In the genomic region with DNA sequence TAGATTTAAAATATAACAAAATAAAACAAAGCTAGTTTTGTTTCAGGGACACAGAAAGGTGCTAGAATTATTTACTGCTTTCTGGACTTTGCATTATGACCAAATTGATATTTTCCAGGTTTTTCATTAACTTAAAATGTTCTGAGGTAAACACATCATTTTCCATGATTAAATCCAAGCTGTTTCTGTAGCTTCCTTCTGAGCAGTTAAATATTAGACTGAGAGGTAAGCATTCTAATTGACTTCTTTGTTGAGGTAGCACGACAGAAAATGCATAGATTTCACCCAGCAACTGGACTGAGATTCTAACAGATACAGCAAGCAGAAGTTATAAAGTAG, we compare ENCODE assay signal across 19 cellular contexts.
A peak's percentile ranks its signal among the peaks of the same experiment; 100 is the strongest.
DNase-seq lines count a peak whose midpoint lies in the region; FAIRE-seq and TF ChIP-seq lines count a peak whose summit lies in the region.
"Had no signal": no experiment of that assay in that cellular context is flagged by ENCODE, and none has a peak within 500 bp of the region (broad histone marks: within the 10 kb centered on the region; RNA-seq: fewer than 3 reads in every experiment).

No MANE protein-coding gene starts in this region.

- H3K36me3 Mint-ChIP-seq in Calu3 (ENCODE audit: insufficient read depth, unreplicated experiment) (peaks cover 4% of the 10 kb centered on the region), progenitor cell of endocrine pancreas (ENCODE audit: insufficient read depth) (no peaks in the 10 kb centered on the region)
- H3K36me3 Mint-ChIP-seq: CD4-positive, CD25-positive, alpha-beta regulatory T cell; CD8-positive, alpha-beta T cell had no signal

- H3K9ac ChIP-seq in liver (ENCODE audit: low read depth in 1 of 2, low read length in 2 of 2): peak overlapping the region; percentile 6 to 88
- H3K9ac ChIP-seq in colonic mucosa (ENCODE audit: low read depth in 2 of 2, low read length in 2 of 2): no peak overlapping the region

- H3K4me3 Mint-ChIP-seq in Calu3 (ENCODE audit: low read depth, unreplicated experiment) (no peak overlapping the region), progenitor cell of endocrine pancreas (ENCODE audit: low read depth) (no peak overlapping the region)
- H3K4me3 Mint-ChIP-seq: CD4-positive, CD25-positive, alpha-beta regulatory T cell; CD8-positive, alpha-beta T cell; GM23338; H9 had no signal

- CTCF ChIA-PET in Calu3 (lab: Charles Lee): interaction anchor here (0.7 to 1.4 kb wide), 3 partner anchors 11 to 194 kb away, joined by 3 to 4 read pairs (median 3); no protein-coding TSS in a partner anchor

- WGBS in liver: 25% methylated on average over 1 of the region's 1 CpG

- intact Hi-C loops in Calu3 (cut with micrococcal nuclease; ENCODE audit: unreplicated experiment): loop anchor here (10.0 kb wide), 1 partner anchor 476 kb away; no protein-coding TSS in a partner anchor
- intact Hi-C loops in colonic mucosa (cut with DNase I): no loop called here

- H3K4me1 Mint-ChIP-seq in Calu3 (ENCODE audit: low read depth, unreplicated experiment) (peaks cover 46% of the 10 kb centered on the region), progenitor cell of endocrine pancreas (ENCODE audit: low read depth) (peaks cover 11% of the 10 kb centered on the region)
- H3K4me1 Mint-ChIP-seq: CD4-positive, CD25-positive, alpha-beta regulatory T cell had no signal

- H3K27me3 Mint-ChIP-seq in Calu3 (ENCODE audit: unreplicated experiment) (no peaks in the 10 kb centered on the region), progenitor cell of endocrine pancreas (no peaks in the 10 kb centered on the region)
- H3K27me3 Mint-ChIP-seq: CD4-positive, CD25-positive, alpha-beta regulatory T cell had no signal

- H3K9me3 Mint-ChIP-seq in Calu3 (ENCODE audit: low read depth, unreplicated experiment) (peaks cover 6% of the 10 kb centered on the region), progenitor cell of endocrine pancreas (ENCODE audit: low read depth) (no peaks in the 10 kb centered on the region)
- H3K9me3 Mint-ChIP-seq: CD8-positive, alpha-beta T cell; GM23338; H9 had no signal

- H3K27me3 ChIP-seq in liver (ENCODE audit: control insufficient read depth in 4 of 4, insufficient read depth in 4 of 4, low read length in 3 of 4): no peaks in the 10 kb centered on the region
- no peaks in the 10 kb centered on the region for H3K27me3 ChIP-seq in colonic mucosa

- no peaks in the 10 kb centered on the region for H3K36me3 ChIP-seq in liver (ENCODE audit: control insufficient read depth in 4 of 4, insufficient read depth in 3 of 4, low read depth in 1 of 4, low read length in 3 of 4)
- H3K36me3 ChIP-seq in colonic mucosa: no peaks in the 10 kb centered on the region

- H3K4me1 ChIP-seq in liver (ENCODE audit: control insufficient read depth in 4 of 4, insufficient read depth in 4 of 4, low read length in 3 of 4) (peaks cover 7 to 20% (median 7%) of the 10 kb centered on the region in 4 donors), colonic mucosa (no peaks in the 10 kb centered on the region)

- H3K4me3 ChIP-seq in liver (ENCODE audit: low read depth in 1 of 3, low read length in 3 of 3): no peak overlapping the region
- no peak overlapping the region for H3K4me3 ChIP-seq in colonic mucosa
- H3K4me3 ChIP-seq: GM12878, GM23338 had no signal

- no peak for FAIRE-seq in GM19239 (lab: Jason Lieb, UNC)
- FAIRE-seq: D721Med, GM12878 had no signal

- peak overlapping the region; percentile 64 for H3K27ac Mint-ChIP-seq in Calu3 (ENCODE audit: unreplicated experiment)
- peak overlapping the region; percentile 81 for H3K27ac Mint-ChIP-seq in progenitor cell of endocrine pancreas
- H3K27ac Mint-ChIP-seq: CD4-positive, CD25-positive, alpha-beta regulatory T cell; CD8-positive, alpha-beta T cell; GM23338; H9 had no signal

- DNase-seq in Calu3 (no peak), left kidney (ENCODE audit: low read depth, low spot score) (peak; percentile 18), progenitor cell of endocrine pancreas (ENCODE audit: low spot score, unreplicated experiment) (no peak), GM19239 (ENCODE audit: insufficient read length, low spot score) (no peak), colonic mucosa (no peak), NCI-H2081 (lab: John Stamatoyannopoulos, UW) (no peak)
- DNase-seq in NK-92 treated with Interleukin-12 subunit alpha and Interleukin-12 subunit beta, amount 100 ng/mL, for 24 hours (lab: John Stamatoyannopoulos, UW): no peak
- DNase-seq: 8988T; Caco-2; CD4-positive, CD25-positive, alpha-beta regulatory T cell; CD8-positive, alpha-beta T cell; DMS 273 treated with DMSO at 0.1 percent for 48 hours; EL; GDM1; H9 had no signal

- TF ChIP-seq RAD21 in liver (IDR thresholded peaks at IDR 0.05): peak; percentile 14 to 34

- H3K27ac ChIP-seq in liver (ENCODE audit: low read depth in 1 of 2, low read length in 2 of 2): peak overlapping the region; percentile 75 to 86
- no peak overlapping the region for H3K27ac ChIP-seq in colonic mucosa

- BruUV-seq in Calu3 (replicated peaks; lab: Mats Ljungman, UMichigan): no TSS peak

- TF ChIP-seq CTCF in Calu3 (IDR thresholded peaks at IDR 0.05; ENCODE audit: unreplicated experiment): no peak
- no peak for TF ChIP-seq CTCF in liver (IDR thresholded peaks at IDR 0.05; ENCODE audit: low read depth, low read length, missing input control)
- no peak for TF ChIP-seq CTCF in progenitor cell of endocrine pancreas (IDR thresholded peaks at IDR 0.05; ENCODE audit: unreplicated experiment)
- no peak for TF ChIP-seq CTCF in colonic mucosa (IDR thresholded peaks at IDR 0.05)

- no peaks in the 10 kb centered on the region for H3K9me3 ChIP-seq in liver (ENCODE audit: control insufficient read depth in 4 of 4, low read length in 3 of 4)
- H3K9me3 ChIP-seq in colonic mucosa: no peaks in the 10 kb centered on the region

TF ChIP-seq in liver, 16 proteins besides CTCF, POLR2A, EP300 and RAD21:
- TF ChIP-seq ATF3 (IDR thresholded peaks at IDR 0.05): no peak
- no peak for TF ChIP-seq ZBTB33 (IDR thresholded peaks at IDR 0.05)
- TF ChIP-seq TAF1 (conservative IDR thresholded peaks at IDR 0.05): no peak
- TF ChIP-seq HNF4G (IDR thresholded peaks at IDR 0.05): peak; percentile 75
- peak; percentile 69 for TF ChIP-seq SP1 (IDR thresholded peaks at IDR 0.05)
- peak; percentile 19 to 44 for TF ChIP-seq RXRA (IDR thresholded peaks at IDR 0.05)
- TF ChIP-seq GABPA (IDR thresholded peaks at IDR 0.05 in 1 of 2, conservative IDR thresholded peaks at IDR 0.05 in 1 of 2): no peak
- TF ChIP-seq FOXA1 (IDR thresholded peaks at IDR 0.05): no peak
- TF ChIP-seq YY1 (IDR thresholded peaks at IDR 0.05): peak; percentile 22
- TF ChIP-seq HNF4A (conservative IDR thresholded peaks at IDR 0.05): peak; percentile 84 to 87
- no peak for TF ChIP-seq NR2F2 (IDR thresholded peaks at IDR 0.05)
- TF ChIP-seq EGR1 (IDR thresholded peaks at IDR 0.05; ENCODE audit: low read depth in 2 of 2): peak in 1 of 2 donors; percentile 53
- TF ChIP-seq FOXA2 (IDR thresholded peaks at IDR 0.05): no peak
- TF ChIP-seq JUND (IDR thresholded peaks at IDR 0.05): peak; percentile 55 to 60
- TF ChIP-seq MAX (IDR thresholded peaks at IDR 0.05): no peak
- TF ChIP-seq, protein P1, sequence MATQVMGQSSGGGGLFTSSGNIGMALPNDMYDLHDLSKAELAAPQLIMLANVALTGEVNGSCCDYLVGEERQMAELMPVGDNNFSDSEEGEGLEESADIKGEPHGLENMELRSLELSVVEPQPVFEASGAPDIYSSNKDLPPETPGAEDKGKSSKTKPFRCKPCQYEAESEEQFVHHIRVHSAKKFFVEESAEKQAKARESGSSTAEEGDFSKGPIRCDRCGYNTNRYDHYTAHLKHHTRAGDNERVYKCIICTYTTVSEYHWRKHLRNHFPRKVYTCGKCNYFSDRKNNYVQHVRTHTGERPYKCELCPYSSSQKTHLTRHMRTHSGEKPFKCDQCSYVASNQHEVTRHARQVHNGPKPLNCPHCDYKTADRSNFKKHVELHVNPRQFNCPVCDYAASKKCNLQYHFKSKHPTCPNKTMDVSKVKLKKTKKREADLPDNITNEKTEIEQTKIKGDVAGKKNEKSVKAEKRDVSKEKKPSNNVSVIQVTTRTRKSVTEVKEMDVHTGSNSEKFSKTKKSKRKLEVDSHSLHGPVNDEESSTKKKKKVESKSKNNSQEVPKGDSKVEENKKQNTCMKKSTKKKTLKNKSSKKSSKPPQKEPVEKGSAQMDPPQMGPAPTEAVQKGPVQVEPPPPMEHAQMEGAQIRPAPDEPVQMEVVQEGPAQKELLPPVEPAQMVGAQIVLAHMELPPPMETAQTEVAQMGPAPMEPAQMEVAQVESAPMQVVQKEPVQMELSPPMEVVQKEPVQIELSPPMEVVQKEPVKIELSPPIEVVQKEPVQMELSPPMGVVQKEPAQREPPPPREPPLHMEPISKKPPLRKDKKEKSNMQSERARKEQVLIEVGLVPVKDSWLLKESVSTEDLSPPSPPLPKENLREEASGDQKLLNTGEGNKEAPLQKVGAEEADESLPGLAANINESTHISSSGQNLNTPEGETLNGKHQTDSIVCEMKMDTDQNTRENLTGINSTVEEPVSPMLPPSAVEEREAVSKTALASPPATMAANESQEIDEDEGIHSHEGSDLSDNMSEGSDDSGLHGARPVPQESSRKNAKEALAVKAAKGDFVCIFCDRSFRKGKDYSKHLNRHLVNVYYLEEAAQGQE (IDR thresholded peaks at IDR 0.05): peak; percentile 76
TF ChIP-seq in liver: peak in this region for 8.

Comparison
In these comparisons a context has a peak if more than half of its experiments do, and no peak if none do; other contexts are left out.
1. H3K9ac ChIP-seq: peak in liver (2 of 2); none in colonic mucosa (0 of 2).